20 cellular contexts compared by ENCODE assay signal in genomic region chr5:7662289-7662688, GRCh38.
DNase-seq lines count a peak whose midpoint lies in the region; ATAC-seq and TF ChIP-seq lines count a peak whose summit lies in the region.
"Had no signal": no experiment of that assay in that cellular context is flagged by ENCODE, and none has a peak within 500 bp of the region (broad histone marks: within the 10 kb centered on the region; RNA-seq: fewer than 3 reads in every experiment).

No MANE protein-coding gene starts in this region.

- peaks cover 30% of the 10 kb centered on the region for H3K36me3 Mint-ChIP-seq in WTC11
- no peaks in the 10 kb centered on the region for H3K36me3 Mint-ChIP-seq in activated T-helper 1 cell treated with anti-CD3 and anti-CD28 coated beads, Interleukin-12 subunit alpha, Interleukin-12 subunit beta, Interleukin-2, Interleukin-4 antibody, amounts not matched to agents 30 ng/mL and 10 ng/mL and 1 ng/mL, durations not matched to agents 14 hours and 24 hours and 36 hours (ENCODE audit: low read depth)
- H3K36me3 Mint-ChIP-seq: CD8-positive, alpha-beta T cell had no signal

- no peak overlapping the region for H3K4me3 Mint-ChIP-seq in WTC11
- no peak overlapping the region for H3K4me3 Mint-ChIP-seq in activated T-helper 1 cell treated with anti-CD3 and anti-CD28 coated beads, Interleukin-12 subunit alpha, Interleukin-12 subunit beta, Interleukin-2, Interleukin-4 antibody, amounts not matched to agents 30 ng/mL and 10 ng/mL and 1 ng/mL, durations not matched to agents 14 hours and 24 hours and 36 hours
- H3K4me3 Mint-ChIP-seq: B cell; CD4-positive, alpha-beta T cell; CD8-positive, alpha-beta T cell had no signal

- H3K27ac Mint-ChIP-seq in WTC11 = peak overlapping the region; percentile 16; the same call in 1 of the 2 replicates
- H3K27ac Mint-ChIP-seq in activated T-helper 1 cell treated with anti-CD3 and anti-CD28 coated beads, Interleukin-12 subunit alpha, Interleukin-12 subunit beta, Interleukin-2, Interleukin-4 antibody, amounts not matched to agents 30 ng/mL and 10 ng/mL and 1 ng/mL, durations not matched to agents 14 hours and 24 hours and 36 hours = no peak overlapping the region
- H3K27ac Mint-ChIP-seq: B cell; CD4-positive, alpha-beta T cell; CD8-positive, alpha-beta T cell had no signal

- CTCF ChIA-PET in WTC11 (lab: Charles Lee) = no interaction called here

- DNase-seq in WTC11 (ENCODE audit: low spot score) (no peak), dorsolateral prefrontal cortex (no peak), psoas muscle (no peak), G401 (ENCODE audit: low spot score) (no peak)
- no peak for DNase-seq in activated T-helper 1 cell treated with anti-CD3 and anti-CD28 coated beads, Interleukin-12 subunit alpha, Interleukin-12 subunit beta, Interleukin-2, Interleukin-4 antibody, amounts not matched to agents 30 ng/mL and 10 ng/mL and 1 ng/mL, durations not matched to agents 14 hours and 24 hours and 36 hours (ENCODE audit: low spot score)
- DNase-seq: AML-193; Caco-2; Calu3; CD4-positive, alpha-beta T cell; CD8-positive, alpha-beta T cell; DMS79; DND-41; EL; GF-D8 had no signal

- H3K27me3 Mint-ChIP-seq in WTC11 (ENCODE audit: low read depth) = no peaks in the 10 kb centered on the region
- H3K27me3 Mint-ChIP-seq in activated T-helper 1 cell treated with anti-CD3 and anti-CD28 coated beads, Interleukin-12 subunit alpha, Interleukin-12 subunit beta, Interleukin-2, Interleukin-4 antibody, amounts not matched to agents 30 ng/mL and 10 ng/mL and 1 ng/mL, durations not matched to agents 14 hours and 24 hours and 36 hours (ENCODE audit: insufficient read depth) = peaks cover 2% of the 10 kb centered on the region
- H3K27me3 Mint-ChIP-seq: B cell; CD4-positive, alpha-beta T cell had no signal

- 53 to 69% (median 58%) methylated on average over 6 of the region's 6 CpGs for WGBS in psoas muscle, 3 donors

- peak overlapping the region in 32 of 59 donors; percentile 1 to 71 (median 37) for H3K27ac ChIP-seq in dorsolateral prefrontal cortex
- no peak overlapping the region for H3K27ac ChIP-seq in psoas muscle
- H3K27ac ChIP-seq: 22Rv1; A549; BLaER1 treated with 17β-estradiol and CSF1 and Interleukin-3, amounts not matched to agents 10 nM and 100 nM; C4-2B had no signal

- TF ChIP-seq CTCF in WTC11 (IDR thresholded peaks at IDR 0.05) (no peak), dorsolateral prefrontal cortex (IDR thresholded peaks at IDR 0.05 in 54 of 56, conservative IDR thresholded peaks at IDR 0.05 in 2 of 56; ENCODE audit: low read depth in 1 of 56, partially characterized antibody in 56 of 56) (no peak), psoas muscle (IDR thresholded peaks at IDR 0.05) (no peak)

- no peaks in the 10 kb centered on the region for H3K9me3 Mint-ChIP-seq in WTC11
- H3K9me3 Mint-ChIP-seq in activated T-helper 1 cell treated with anti-CD3 and anti-CD28 coated beads, Interleukin-12 subunit alpha, Interleukin-12 subunit beta, Interleukin-2, Interleukin-4 antibody, amounts not matched to agents 30 ng/mL and 10 ng/mL and 1 ng/mL, durations not matched to agents 14 hours and 24 hours and 36 hours = peaks cover 4% of the 10 kb centered on the region
- H3K9me3 Mint-ChIP-seq: CD4-positive, alpha-beta T cell; CD8-positive, alpha-beta T cell had no signal

- intact Hi-C loops in dorsolateral prefrontal cortex (cut with DNase I) (no loop called here), psoas muscle (cut with DNase I) (no loop called here)
- intact Hi-C loops in activated T-helper 1 cell treated with anti-CD3 and anti-CD28 coated beads, Interleukin-12 subunit alpha, Interleukin-12 subunit beta, Interleukin-2, Interleukin-4 antibody, amounts not matched to agents 30 ng/mL and 10 ng/mL and 1 ng/mL, durations not matched to agents 14 hours and 24 hours and 36 hours (cut with micrococcal nuclease) = no loop called here

- POLR2A ChIA-PET in WTC11 (lab: Charles Lee) = no interaction called here

- H3K4me1 Mint-ChIP-seq in WTC11 = peaks cover 83% of the 10 kb centered on the region
- no peaks in the 10 kb centered on the region for H3K4me1 Mint-ChIP-seq in activated T-helper 1 cell treated with anti-CD3 and anti-CD28 coated beads, Interleukin-12 subunit alpha, Interleukin-12 subunit beta, Interleukin-2, Interleukin-4 antibody, amounts not matched to agents 30 ng/mL and 10 ng/mL and 1 ng/mL, durations not matched to agents 14 hours and 24 hours and 36 hours (ENCODE audit: low read depth)
- H3K4me1 Mint-ChIP-seq: B cell had no signal

- H3K4me3 ChIP-seq in dorsolateral prefrontal cortex = peak overlapping the region in 14 of 59 donors; percentile 2 to 35 (median 15)
- no peak overlapping the region for H3K4me3 ChIP-seq in psoas muscle
- H3K4me3 ChIP-seq: A549; BLaER1 treated with 17β-estradiol and CSF1 and Interleukin-3, amounts not matched to agents 10 nM and 100 nM had no signal

- H3K36me3 ChIP-seq in psoas muscle (ENCODE audit: insufficient read depth in 1 of 2, low read depth in 1 of 2) = no peaks in the 10 kb centered on the region
- H3K36me3 ChIP-seq: BLaER1 treated with 17β-estradiol and CSF1 and Interleukin-3, amounts not matched to agents 10 nM and 100 nM had no signal

- no peak for ATAC-seq in WTC11
- peak in 3 of 4 donors; percentile 36 to 74 (median 58) for ATAC-seq in psoas muscle
- ATAC-seq in GM18867 (IDR thresholded peaks at IDR 0.05; ENCODE audit: unreplicated experiment) = no peak
- ATAC-seq: A549; CD8-positive, alpha-beta T cell had no signal

- in situ Hi-C loops in G401 (cut with HindIII; ENCODE audit: low sequenced_read_pairs) = no loop called here

- H3K4me1 ChIP-seq in psoas muscle = peaks cover 19% of the 10 kb centered on the region
- H3K4me1 ChIP-seq: A549; BLaER1 treated with 17β-estradiol and CSF1 and Interleukin-3, amounts not matched to agents 10 nM and 100 nM; Caco-2 had no signal

- H3K9me3 ChIP-seq in psoas muscle = no peaks in the 10 kb centered on the region
- H3K9me3 ChIP-seq: A549; BLaER1 treated with 17β-estradiol and CSF1 and Interleukin-3, amounts not matched to agents 10 nM and 100 nM; Caco-2 had no signal

- H3K27me3 ChIP-seq in dorsolateral prefrontal cortex (no peaks in the 10 kb centered on the region), psoas muscle (ENCODE audit: insufficient read depth in 3 of 3, low read length in 2 of 3) (no peaks in the 10 kb centered on the region)
- H3K27me3 ChIP-seq: BLaER1 treated with 17β-estradiol and CSF1 and Interleukin-3, amounts not matched to agents 10 nM and 100 nM had no signal

TF ChIP-seq in WTC11, 78 proteins besides CTCF, POLR2A, EP300 and RAD21 (continues in another document):
- TF ChIP-seq ZNF121 (CRISPR knock-in tag; IDR thresholded peaks at IDR 0.05) (no peak), ZNF671 (CRISPR knock-in tag; IDR thresholded peaks at IDR 0.05) (no peak), GRHL2 (CRISPR knock-in tag; IDR thresholded peaks at IDR 0.05; ENCODE audit: insufficient replicate concordance, severe bottlenecking) (no peak), KAT7 (CRISPR knock-in tag; IDR thresholded peaks at IDR 0.05; ENCODE audit: borderline replicate concordance) (no peak), USF2 (CRISPR knock-in tag; IDR thresholded peaks at IDR 0.05) (no peak), CREB1 (CRISPR knock-in tag; IDR thresholded peaks at IDR 0.05) (no peak), FOXJ3 (CRISPR knock-in tag; IDR thresholded peaks at IDR 0.05; ENCODE audit: borderline replicate concordance) (no peak), ZNF532 (CRISPR knock-in tag; IDR thresholded peaks at IDR 0.05; ENCODE audit: borderline replicate concordance) (no peak)

Comparison
In these comparisons a context has a peak if more than half of its experiments do, and no peak if none do; other contexts are left out.
1. ATAC-seq: peak in psoas muscle (3 of 4); none in WTC11 (single experiment) and GM18867 (single experiment).